ENCODE assay signal across 8 cellular contexts in genomic region chr13:91346848-91347211, GRCh38. TPM values are rescaled to one million over a fixed set of nuclear protein-coding genes. Genes with fewer than 3 reads are reported as not detected.
A peak's percentile ranks its signal among the peaks of the same experiment; 100 is the strongest.
DNase-seq lines count a peak whose midpoint lies in the region; TF ChIP-seq lines count a peak whose summit lies in the region.

No MANE protein-coding gene starts in this region.

- H3K9ac ChIP-seq in GM23248 = peak overlapping the region; percentile 86; the same call in 1 of the 2 replicates

- H2AFZ ChIP-seq in GM23248 = peak overlapping the region; percentile 97

- no peaks in the 10 kb centered on the region for H3K9me3 Mint-ChIP-seq in activated CD4-positive, alpha-beta memory T cell treated with anti-CD3 and anti-CD28 coated beads for 36 hours
- H3K9me3 Mint-ChIP-seq in neural crest cell = no peaks in the 10 kb centered on the region

- H3K4me1 ChIP-seq in GM23248 (ENCODE audit: insufficient read depth) (peaks cover 17% of the 10 kb centered on the region), urinary bladder (ENCODE audit: insufficient read depth) (no peaks in the 10 kb centered on the region)

- H3K36me3 Mint-ChIP-seq in activated CD4-positive, alpha-beta memory T cell treated with anti-CD3 and anti-CD28 coated beads for 36 hours = peaks cover 30% of the 10 kb centered on the region
- peaks cover 27% of the 10 kb centered on the region for H3K36me3 Mint-ChIP-seq in neural crest cell (ENCODE audit: low read depth)

- H3K4me3 ChIP-seq in GM23248 = peak overlapping the region; percentile 80
- H3K4me3 ChIP-seq in urinary bladder (ENCODE audit: low read depth, low read length) = peak overlapping the region; percentile 100

- no peak for TF ChIP-seq POLR2A in erythroblast (IDR thresholded peaks at IDR 0.05; ENCODE audit: low read length)

- POLR2A ChIA-PET in activated CD4-positive, alpha-beta memory T cell treated with anti-CD3 and anti-CD28 coated beads for 36 hours (lab: Charles Lee) = interaction anchor here (0.7 to 2.4 kb wide), 8 partner anchors 9 to 52 kb away, joined by 3 to 12 read pairs (median 5); partner anchors contain the start of gene GPC5

- H3K27me3 ChIP-seq in GM23248 (replicated peaks; ENCODE audit: insufficient read depth) = peaks cover 36% of the 10 kb centered on the region

- CTCF ChIA-PET in activated CD4-positive, alpha-beta memory T cell treated with anti-CD3 and anti-CD28 coated beads for 36 hours (lab: Charles Lee) = interaction anchor here (2.2 to 2.5 kb wide), 2 partner anchors 32 to 34 kb away, joined by 12 to 16 read pairs; no protein-coding TSS in a partner anchor

- no peaks in the 10 kb centered on the region for H3K27me3 Mint-ChIP-seq in activated CD4-positive, alpha-beta memory T cell treated with anti-CD3 and anti-CD28 coated beads for 36 hours
- H3K27me3 Mint-ChIP-seq in neural crest cell (ENCODE audit: low read depth) = peaks cover 63% of the 10 kb centered on the region

- H3K79me2 ChIP-seq in GM23248 (ENCODE audit: insufficient read depth) = peaks cover 29% of the 10 kb centered on the region

- H3K27ac Mint-ChIP-seq in activated CD4-positive, alpha-beta memory T cell treated with anti-CD3 and anti-CD28 coated beads for 36 hours = peak overlapping the region; percentile 95
- H3K27ac Mint-ChIP-seq in neural crest cell (ENCODE audit: unreplicated experiment) = peak overlapping the region; percentile 79

- H3K27ac ChIP-seq in GM23248 = no peak overlapping the region
- peak overlapping the region; percentile 96 for H3K27ac ChIP-seq in KOPT-K1 (ENCODE audit: low read depth, low read length, poor library complexity, severe bottlenecking)
- H3K27ac ChIP-seq in urinary bladder (ENCODE audit: low read depth) = no peak overlapping the region

- 1 to 3% methylated on average over 11 of the region's 11 CpGs for WGBS in GM23248 (ENCODE audit: low coverage in 1 of 2, low lambda C conversion rate in 2 of 2, missing lambda C conversion rate in 2 of 2), 2 experiments
- 3% methylated on average over 11 of the region's 11 CpGs for WGBS in urinary bladder

- H3K9me2 ChIP-seq in GM23248 (ENCODE audit: insufficient read depth) = no peaks in the 10 kb centered on the region

- H4K20me1 ChIP-seq in GM23248 (ENCODE audit: insufficient read depth) = no peaks in the 10 kb centered on the region

- no peak for TF ChIP-seq CTCF in GM13976 (IDR thresholded peaks at IDR 0.05; ENCODE audit: borderline replicate concordance, control extremely low read depth, extremely low read depth, insufficient read depth, missing control alignments)
- no peak for TF ChIP-seq CTCF in neural crest cell (conservative IDR thresholded peaks at IDR 0.05)

- H3K9me3 ChIP-seq in GM23248 (ENCODE audit: low read depth) (no peaks in the 10 kb centered on the region), KOPT-K1 (ENCODE audit: insufficient read depth, low read length, poor library complexity, severe bottlenecking) (no peaks in the 10 kb centered on the region)

- peaks cover 51% of the 10 kb centered on the region for H3K4me1 Mint-ChIP-seq in activated CD4-positive, alpha-beta memory T cell treated with anti-CD3 and anti-CD28 coated beads for 36 hours (ENCODE audit: low read depth)
- peaks cover 34% of the 10 kb centered on the region for H3K4me1 Mint-ChIP-seq in neural crest cell

- H3K4me3 Mint-ChIP-seq in activated CD4-positive, alpha-beta memory T cell treated with anti-CD3 and anti-CD28 coated beads for 36 hours = peak overlapping the region; percentile 86
- peak overlapping the region; percentile 97 for H3K4me3 Mint-ChIP-seq in neural crest cell

- H3K4me2 ChIP-seq in GM23248 (ENCODE audit: unreplicated experiment) = peak overlapping the region; percentile 90

- H3K36me3 ChIP-seq in GM23248 (ENCODE audit: low read depth) = 0 out of 2 replicates have a peak, but pooled peaks cover 8% of the 10 kb centered on the region
- peaks cover 29% of the 10 kb centered on the region for H3K36me3 ChIP-seq in KOPT-K1 (ENCODE audit: insufficient read depth, low read length)
- peaks cover under 1% of the 10 kb centered on the region for H3K36me3 ChIP-seq in urinary bladder (ENCODE audit: insufficient read depth)

- intact Hi-C loops in activated CD4-positive, alpha-beta memory T cell treated with anti-CD3 and anti-CD28 coated beads for 36 hours (cut with micrococcal nuclease) = loop anchor here (1.0 kb wide), 3 partner anchors 16 to 51 kb away; partner anchors contain the start of gene GPC5

- H3F3A ChIP-seq in GM23248 (ENCODE audit: insufficient read depth) = peaks cover 13% of the 10 kb centered on the region; the same call in 1 of the 2 replicates

- in situ Hi-C loops in GM13976 (cut with MboI; ENCODE audit: low sequenced_read_pairs, unreplicated experiment) = no loop called here
- in situ Hi-C loops in GM23248 (cut with MboI) = no loop called here

- DNase-seq in GM13976 (ENCODE audit: low spot score) (peak; percentile 21), GM23248 (peak; percentile 30), erythroblast (lab: John Stamatoyannopoulos, UW) (peak; percentile 50), neural crest cell (ENCODE audit: low read depth, low spot score) (no peak), A172 (ENCODE audit: low spot score) (no peak)
- DNase-seq in activated CD4-positive, alpha-beta memory T cell treated with anti-CD3 and anti-CD28 coated beads for 36 hours = peak; percentile 74

RNA-seq across cellular contexts. Expression of gene MIR17HG, which starts 0.7 kb away (rescaled TPM):
- 0.43 and 2.5 TPM in 2 replicates for total RNA-seq in GM23248 (2014; rRNA removed; shearing (Covaris generic))
- 0.20 and 0.27 TPM in 2 replicates for polyA plus RNA-seq in GM23248 (2016; fragmentation: Nextera tagmentation; extraction: Ambion mirVana)
- 10 to 100 TPM; 19.5 to 22.0 TPM for total RNA-seq in activated CD4-positive, alpha-beta memory T cell treated with anti-CD3 and anti-CD28 coated beads for 36 hours
- total RNA-seq in neural crest cell = 40.6 and 40.9 TPM in 2 replicates
- total RNA-seq in urinary bladder = 9.0 TPM
- 0.53 TPM for polyA plus RNA-seq in urinary bladder
- total RNA-seq in A172 (2014; rRNA removed; shearing (Covaris generic)) = 2.1 and 3.7 TPM in 2 replicates

RNA-seq across cellular contexts. Expression of gene GPC5, which starts 51.6 kb away (rescaled TPM):
- total RNA-seq in GM23248 (2014; rRNA removed; shearing (Covaris generic)) = 0.32 TPM in 1 of 2 replicates, not detected in the other
- polyA plus RNA-seq in GM23248 (2016; fragmentation: Nextera tagmentation; extraction: Ambion mirVana) = not detected in 2 replicates
- total RNA-seq in activated CD4-positive, alpha-beta memory T cell treated with anti-CD3 and anti-CD28 coated beads for 36 hours = under 1 TPM; 0.17 to 0.29 TPM
- total RNA-seq in neural crest cell = 0.28 and 0.84 TPM in 2 replicates
- total RNA-seq in urinary bladder = 5.0 TPM
- polyA plus RNA-seq in urinary bladder = 0.06 TPM
- total RNA-seq in A172 (2014; rRNA removed; shearing (Covaris generic)) = not detected in 2 replicates

Comparison
In these comparisons a context has a peak if more than half of its experiments do, and no peak if none do; other contexts are left out.
1. DNase-seq: peak in GM13976 (single experiment), GM23248 (single experiment), activated CD4-positive, alpha-beta memory T cell treated with anti-CD3 and anti-CD28 coated beads for 36 hours (single experiment) and erythroblast (2 of 2); none in neural crest cell (single experiment) and A172 (single experiment).